Comparison of ENCODE assay signal across 14 cellular contexts in the genomic region with DNA sequence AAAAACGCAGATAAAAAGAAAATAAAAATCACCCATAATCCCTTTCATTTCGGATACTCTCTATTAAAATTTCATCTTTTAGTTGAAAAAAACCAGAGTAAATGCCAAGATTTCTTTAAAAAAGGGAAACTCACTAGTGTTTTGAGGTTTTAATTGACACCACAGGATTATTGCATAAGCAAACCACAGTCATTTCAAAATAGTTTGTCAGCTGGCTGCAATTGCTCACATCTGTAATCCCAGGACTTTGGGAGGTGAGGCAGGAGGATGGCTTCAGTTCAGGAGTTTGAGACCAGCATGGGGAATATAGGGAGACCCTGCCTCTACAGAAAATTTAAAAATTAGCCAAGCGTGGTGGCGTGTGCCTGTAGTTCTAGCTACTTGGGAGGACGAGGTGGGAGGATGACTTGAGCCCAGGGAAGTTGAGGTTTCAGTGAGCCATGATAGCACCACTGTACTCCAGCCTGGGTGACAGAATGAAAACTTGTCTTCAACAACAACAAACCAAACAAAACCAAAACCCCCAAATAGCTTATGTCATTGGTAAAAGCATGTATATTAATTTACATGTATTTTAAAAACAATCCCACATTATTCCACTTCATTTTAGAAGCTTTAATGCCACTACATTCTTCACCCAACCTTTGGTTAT. TPM values are rescaled to one million over a fixed set of nuclear protein-coding genes. Genes with fewer than 3 reads are reported as not detected.
A peak's percentile ranks its signal among the peaks of the same experiment; 100 is the strongest.
DNase-seq lines count a peak whose midpoint lies in the region; ATAC-seq, FAIRE-seq and TF ChIP-seq lines count a peak whose summit lies in the region.
"Had no signal": no experiment of that assay in that cellular context is flagged by ENCODE, and none has a peak within 500 bp of the region (broad histone marks: within the 10 kb centered on the region; RNA-seq: fewer than 3 reads in every experiment).

No MANE protein-coding gene starts in this region.

- H3K4me1 Mint-ChIP-seq in T-helper 2 cell treated with Interferon-gamma antibody and Interleukin-4, amounts not matched to agents 5 μg/mL and 100 μg/mL, for 36 hours (ENCODE audit: low read depth): peaks cover 15% of the 10 kb centered on the region

- peaks cover 92% of the 10 kb centered on the region for H3K79me2 ChIP-seq in DND-41 (ENCODE audit: insufficient read depth, low read length)
- peaks cover 26% of the 10 kb centered on the region for H3K79me2 ChIP-seq in GM12878 (ENCODE audit: control insufficient read depth, insufficient read depth, low read length)

- TF ChIP-seq CTCF in DND-41 (IDR thresholded peaks at IDR 0.05; ENCODE audit: borderline replicate concordance, extremely low read depth, low read length, poor library complexity, severe bottlenecking): no peak
- no peak for TF ChIP-seq CTCF in GM12878 (IDR thresholded peaks at IDR 0.05 in 2 of 3, conservative IDR thresholded peaks at IDR 0.05 in 1 of 3; ENCODE audit: control insufficient read depth in 2 of 3, extremely low read depth in 1 of 3, insufficient read depth in 1 of 3, low read depth in 3 of 3, low read length in 3 of 3)
- TF ChIP-seq CTCF in lower lobe of right lung (IDR thresholded peaks at IDR 0.05): no peak
- no peak for TF ChIP-seq CTCF in RWPE1 (conservative IDR thresholded peaks at IDR 0.05; ENCODE audit: low read depth)

- H3K4me3 ChIP-seq in DND-41 (ENCODE audit: low read depth in 1 of 2, low read length in 2 of 2) (no peak overlapping the region), GM12878 (no peak overlapping the region), lower lobe of right lung (no peak overlapping the region)

- POLR2A ChIA-PET in GM12878 (lab: Charles Lee): interaction anchor here (0.7 kb wide), 1 partner anchor 38 kb away, joined by 4 read pairs; no protein-coding TSS in a partner anchor
- POLR2A ChIA-PET in RWPE1 (lab: Yijun Ruan, JAX; ENCODE audit: low non-redundant PET): no interaction called here

- intact Hi-C loops in GM12878 (cut with micrococcal nuclease; ENCODE audit: unreplicated experiment): no loop called here
- intact Hi-C loops in lower lobe of right lung (cut with DNase I): no loop called here
- intact Hi-C loops in posterior cingulate gyrus (cut with DNase I): no loop called here

- in situ Hi-C loops in GM12878 (cut with MboI): no loop called here

- no peak overlapping the region for H3K4me3 Mint-ChIP-seq in T-helper 2 cell treated with Interferon-gamma antibody and Interleukin-4, amounts not matched to agents 5 μg/mL and 100 μg/mL, for 36 hours
- H3K4me3 Mint-ChIP-seq: activated CD4-positive, alpha-beta T cell treated with anti-CD3 and anti-CD28 coated beads for 36 hours had no signal

- H3K36me3 Mint-ChIP-seq in T-helper 2 cell treated with Interferon-gamma antibody and Interleukin-4, amounts not matched to agents 5 μg/mL and 100 μg/mL, for 36 hours (ENCODE audit: low read depth): peaks cover 3% of the 10 kb centered on the region

- H3K27ac Mint-ChIP-seq in T-helper 2 cell treated with Interferon-gamma antibody and Interleukin-4, amounts not matched to agents 5 μg/mL and 100 μg/mL, for 36 hours: no peak overlapping the region
- H3K27ac Mint-ChIP-seq: activated CD4-positive, alpha-beta T cell treated with anti-CD3 and anti-CD28 coated beads for 36 hours had no signal

- CTCF ChIA-PET in GM12878 (lab: Yijun Ruan, JAX) (interaction anchor here (1.4 kb wide), 1 partner anchor 11 kb away, joined by 4 read pairs; no protein-coding TSS in a partner anchor), RWPE1 (lab: Yijun Ruan, JAX) (interaction anchor here (0.6 kb wide), 1 partner anchor 735 kb away, joined by 4 read pairs; no protein-coding TSS in a partner anchor)

- DNase-seq in DND-41 (peak; percentile 16), M059J (ENCODE audit: low read depth) (peak; percentile 58), GM12878 (ENCODE audit: low read depth, low spot score) (no peak), lower lobe of right lung (no peak), posterior cingulate gyrus (no peak), RWPE1 (ENCODE audit: low spot score) (no peak)
- DNase-seq in T-helper 2 cell treated with Interferon-gamma antibody and Interleukin-4, amounts not matched to agents 5 μg/mL and 100 μg/mL, for 36 hours (ENCODE audit: low spot score): no peak
- no peak for DNase-seq in activated CD8-positive, alpha-beta memory T cell treated with anti-CD3 and anti-CD28 coated beads for 24 hours
- DNase-seq: activated CD4-positive, alpha-beta T cell treated with anti-CD3 and anti-CD28 coated beads for 36 hours; activated naive CD4-positive, alpha-beta T cell treated with anti-CD3 and anti-CD28 coated beads, Interleukin-2, amount 50 U/mL, for 16 hours; islet precursor cell; occipital lobe; SHP77; substantia nigra had no signal

- H3K9me3 ChIP-seq in DND-41 (ENCODE audit: insufficient read depth, low read length, severe bottlenecking) (no peaks in the 10 kb centered on the region), GM12878 (replicated peaks; ENCODE audit: control insufficient read depth, insufficient read depth, low read length) (peaks cover 2% of the 10 kb centered on the region; the same call in 2 of the 3 replicates), lower lobe of right lung (no peaks in the 10 kb centered on the region)

- ATAC-seq in DND-41 (ENCODE audit: insufficient read depth, low read depth) (peak; percentile 62), GM12878 (no peak), lower lobe of right lung (peak; percentile 25 to 45)
- ATAC-seq: activated CD4-positive, alpha-beta T cell treated with anti-CD3 and anti-CD28 coated beads for 36 hours had no signal

- BruUV-seq in GM12878 (replicated peaks; lab: Mats Ljungman, UMichigan): no TSS peak

- RAD21 ChIA-PET in GM12878 (lab: Charles Lee; ENCODE audit: unreplicated experiment): interaction anchor here (1.0 kb wide), 1 partner anchor 33 kb away, joined by 3 read pairs; no protein-coding TSS in a partner anchor

- H3K4me1 ChIP-seq in DND-41 (ENCODE audit: insufficient read depth, low read length) (peaks cover 37% of the 10 kb centered on the region), GM12878 (ENCODE audit: control insufficient read depth, insufficient read depth, low read length) (0 out of 2 replicates have a peak, but pooled peaks cover 4% of the 10 kb centered on the region), lower lobe of right lung (peaks cover 38% of the 10 kb centered on the region)

- no peak for TF ChIP-seq EP300 in GM12878 (IDR thresholded peaks at IDR 0.05; ENCODE audit: borderline replicate concordance in 1 of 2, control insufficient read depth in 1 of 2, low read depth in 2 of 2, low read length in 2 of 2)

- WGBS in GM12878 (ENCODE audit: insufficient coverage, insufficient replicate concordance, low lambda C conversion rate, missing lambda C conversion rate): 84% methylated on average over 5 of the region's 5 CpGs

- H3K27me3 ChIP-seq in DND-41 (ENCODE audit: insufficient read depth, low read length, poor library complexity) (no peaks in the 10 kb centered on the region), GM12878 (replicated peaks in 1 of 2; ENCODE audit: control insufficient read depth in 2 of 2, insufficient read depth in 2 of 2, low read length in 1 of 2) (no peaks in the 10 kb centered on the region), lower lobe of right lung (ENCODE audit: low read depth) (no peaks in the 10 kb centered on the region)

- H3K9ac ChIP-seq in DND-41 (ENCODE audit: low read depth, low read length): no peak overlapping the region
- H3K9ac ChIP-seq in GM12878 (ENCODE audit: control insufficient read depth, insufficient read depth, low read length): no peak overlapping the region

- H3K27me3 Mint-ChIP-seq in T-helper 2 cell treated with Interferon-gamma antibody and Interleukin-4, amounts not matched to agents 5 μg/mL and 100 μg/mL, for 36 hours (ENCODE audit: low read depth): peaks cover 17% of the 10 kb centered on the region
- H3K27me3 Mint-ChIP-seq: activated CD4-positive, alpha-beta T cell treated with anti-CD3 and anti-CD28 coated beads for 36 hours had no signal

- H4K20me1 ChIP-seq in DND-41 (ENCODE audit: insufficient read depth, low read length): peaks cover 41% of the 10 kb centered on the region
- H4K20me1 ChIP-seq in GM12878 (ENCODE audit: control insufficient read depth, insufficient read depth): no peaks in the 10 kb centered on the region

- SMC1A ChIA-PET in GM12878 (lab: Charles Lee; ENCODE audit: uncharacterized antibody, unreplicated experiment): interaction anchor here (0.6 to 3.4 kb wide), 4 partner anchors 9 to 16 kb away, joined by 3 to 16 read pairs (median 7); no protein-coding TSS in a partner anchor

- peaks cover 4% of the 10 kb centered on the region; the same call in 1 of the 2 replicates for H3K36me3 ChIP-seq in DND-41 (ENCODE audit: insufficient read depth, low read length)
- H3K36me3 ChIP-seq in GM12878 (ENCODE audit: control insufficient read depth in 2 of 2, insufficient read depth in 2 of 2, low read length in 1 of 2): no peaks in the 10 kb centered on the region; a peak in 1 of 4 replicates
- H3K36me3 ChIP-seq in lower lobe of right lung: no peaks in the 10 kb centered on the region

- H3K4me2 ChIP-seq in DND-41 (ENCODE audit: insufficient read depth, low read length) (no peak overlapping the region), GM12878 (ENCODE audit: control insufficient read depth, insufficient read depth) (no peak overlapping the region)

- H2AFZ ChIP-seq in DND-41 (ENCODE audit: low read depth, low read length): no peak overlapping the region
- H2AFZ ChIP-seq in GM12878 (ENCODE audit: control insufficient read depth, low read depth, low read length): no peak overlapping the region

- no peak for TF ChIP-seq RAD21 in GM12878 (IDR thresholded peaks at IDR 0.05; ENCODE audit: insufficient read depth, low read depth, low read length)

- no peak for TF ChIP-seq POLR2A in GM12878 (IDR thresholded peaks at IDR 0.05; ENCODE audit: low read depth, low read length)

- no peak for FAIRE-seq in GM12878 (lab: Jason Lieb, UNC)

- H3K27ac ChIP-seq in DND-41 (ENCODE audit: low read length) (no peak overlapping the region), GM12878 (ENCODE audit: control insufficient read depth, insufficient read depth) (no peak overlapping the region), lower lobe of right lung (no peak overlapping the region), RWPE1 (no peak overlapping the region)

- H3K9me3 Mint-ChIP-seq in T-helper 2 cell treated with Interferon-gamma antibody and Interleukin-4, amounts not matched to agents 5 μg/mL and 100 μg/mL, for 36 hours: peaks cover 9% of the 10 kb centered on the region

RNA-seq across cellular contexts. Expression of a gene that starts 48.8 kb away (rescaled TPM):
- 20.2 and 36.0 TPM in 2 replicates for total RNA-seq in M059J (2014; rRNA removed; shearing (Covaris generic))
- total RNA-seq in GM12878 (2013; cell fraction: nucleolus; rRNA removed): 131 and 154 TPM in 2 replicates
- total RNA-seq in GM12878 (2014; rRNA removed) (45.6 and 45.7 TPM in 2 replicates), GM12878 (2014; rRNA removed; fragmentation: Illumina TruSeq; extraction: Trizol) (49.9 and 55.3 TPM in 2 replicates), GM12878 (2021) (47.8 and 52.7 TPM in 2 replicates), lower lobe of right lung (129 TPM)
- 33.3 TPM for polyA plus RNA-seq in GM12878 (2011; ENCODE audit: low read depth)
- polyA plus RNA-seq in GM12878 (2011; rRNA removed) (10.8 and 12.7 TPM in 2 replicates), GM12878 (2014; fragmentation: Illumina TruSeq; extraction: Trizol) (35.3 and 37.0 TPM in 2 replicates), GM12878 (2014; fragmentation: Nextera tagmentation; extraction: Ambion mirVana) (1 to 10 TPM; 2.1 to 4.6 TPM), GM12878 (2014; rRNA removed) (29.0 and 35.1 TPM in 2 replicates), GM12878 (2016; fragmentation: Nextera tagmentation; extraction: Ambion mirVana) (10 to 100 TPM; 39.2 to 40.3 TPM)
- 14.3 and 19.4 TPM in 2 replicates for polyA plus RNA-seq in GM12878 (2011; cell fraction: cytosol; rRNA removed)
- 58.4 and 96.8 TPM in 2 replicates for polyA plus RNA-seq in GM12878 (2011; cell fraction: nucleus; rRNA removed)
- 48.3 and 54.5 TPM in 2 replicates for polyA plus RNA-seq in GM12878 (2012)
- 74.2 and 79.7 TPM in 2 replicates for polyA minus RNA-seq in GM12878 (2011; rRNA and poly(A)+ RNA removed)
- 13.0 and 14.6 TPM in 2 replicates for polyA minus RNA-seq in GM12878 (2011; cell fraction: cytosol; rRNA and poly(A)+ RNA removed)
- 85.0 and 172 TPM in 2 replicates for polyA minus RNA-seq in GM12878 (2011; cell fraction: nucleus; rRNA and poly(A)+ RNA removed)

Comparison
In these comparisons a context has a peak if more than half of its experiments do, and no peak if none do; other contexts are left out.
1. DNase-seq: peak in DND-41 (single experiment) and M059J (single experiment); none in GM12878 (single experiment), lower lobe of right lung (single experiment), T-helper 2 cell treated with Interferon-gamma antibody and Interleukin-4, amounts not matched to agents 5 μg/mL and 100 μg/mL, for 36 hours (single experiment), posterior cingulate gyrus (0 of 10), RWPE1 (single experiment) and activated CD8-positive, alpha-beta memory T cell treated with anti-CD3 and anti-CD28 coated beads for 24 hours (single experiment).